In the genomic region with DNA sequence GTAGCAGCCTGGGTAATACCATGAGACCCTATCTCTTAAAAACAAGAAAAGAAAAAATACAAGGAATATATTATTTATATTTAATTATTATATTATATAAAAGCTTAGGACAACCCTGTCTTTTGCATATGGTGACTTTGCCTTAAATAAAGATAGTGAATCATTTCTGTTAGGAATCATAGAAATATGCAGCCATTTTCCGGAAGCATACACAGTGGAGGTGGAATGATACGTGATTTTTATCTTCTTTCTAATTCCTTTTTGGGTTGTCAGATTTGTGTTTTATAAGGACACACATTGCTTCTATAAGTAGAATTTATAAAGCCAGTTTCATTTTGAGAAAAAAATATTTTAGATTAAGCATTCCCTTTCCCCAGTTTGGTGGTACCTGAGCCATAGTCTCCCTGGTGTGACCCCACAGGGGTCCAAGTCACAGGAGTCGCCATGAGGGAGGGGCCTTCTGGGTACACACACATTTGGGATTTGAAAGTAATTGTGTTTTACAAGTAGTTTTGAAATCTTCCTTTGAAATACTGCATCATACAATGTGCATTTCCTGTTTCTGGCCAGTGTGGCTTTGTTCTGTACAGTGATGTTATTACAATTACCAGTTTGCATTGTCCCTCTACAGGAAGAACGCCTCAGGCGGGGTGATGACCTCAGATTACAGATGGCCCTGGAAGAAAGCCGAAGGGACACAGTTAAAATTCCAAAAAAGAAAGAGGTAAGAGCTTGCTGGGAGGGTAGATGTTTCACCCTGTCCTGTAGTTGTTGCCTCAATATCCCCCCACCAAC, we compare ENCODE assay signal across 14 cellular contexts. TPM values are rescaled to one million over a fixed set of nuclear protein-coding genes. Genes with fewer than 3 reads are reported as not detected.
DNase-seq lines count a peak whose midpoint lies in the region; ATAC-seq, FAIRE-seq and TF ChIP-seq lines count a peak whose summit lies in the region.
"Had no signal": no experiment of that assay in that cellular context is flagged by ENCODE, and none has a peak within 500 bp of the region (broad histone marks: within the 10 kb centered on the region; RNA-seq: fewer than 3 reads in every experiment).

No MANE protein-coding gene starts in this region.

- TF ChIP-seq CTCF in sigmoid colon (IDR thresholded peaks at IDR 0.05): no peak

- no peaks in the 10 kb centered on the region for H3K27me3 ChIP-seq in sigmoid colon

- peaks cover 0 to 15% (median 0%) of the 10 kb centered on the region in 4 donors for H3K4me1 ChIP-seq in sigmoid colon

- H3K4me3 ChIP-seq in sigmoid colon: no peak overlapping the region

- FAIRE-seq in GM12891 (lab: Jason Lieb, UNC): peak; percentile 5

- intact Hi-C loops in left cardiac atrium (cut with DNase I) (no loop called here), sigmoid colon (cut with DNase I) (no loop called here)

- TF ChIP-seq EP300 in sigmoid colon (IDR thresholded peaks at IDR 0.05): no peak

- H3K9me3 ChIP-seq in sigmoid colon: no peaks in the 10 kb centered on the region

- peaks cover 9 to 48% (median 31%) of the 10 kb centered on the region in 4 donors for H3K36me3 ChIP-seq in sigmoid colon

- ATAC-seq in SK-N-SH treated with all-trans-retinoic acid at 6 μM for 48 hours (peak; percentile 20; the same call in 1 of the 3 replicates), left cardiac atrium (peak; percentile 35 to 39), GM21576 (IDR thresholded peaks at IDR 0.05; ENCODE audit: unreplicated experiment) (no peak), HG03469 (IDR thresholded peaks at IDR 0.05; ENCODE audit: unreplicated experiment) (no peak)
- ATAC-seq: activated naive CD4-positive, alpha-beta T cell treated with anti-CD3 and anti-CD28 coated beads, Interleukin-2, amount 50 U/mL, for 72 hours; left lobe of liver had no signal

- TF ChIP-seq POLR2A in GM12891 (IDR thresholded peaks at IDR 0.05; ENCODE audit: low read depth, low read length) (no peak), sigmoid colon (IDR thresholded peaks at IDR 0.05) (no peak)

- 82 to 92% methylated on average over 6 of the region's 6 CpGs for WGBS in sigmoid colon, 2 donors

- no peak for DNase-seq in GM12891 (ENCODE audit: insufficient read length, low spot score)
- peak; percentile 25 for DNase-seq in left cardiac atrium
- DNase-seq in sigmoid colon: peak; percentile 11
- DNase-seq in NCI-H2081 (lab: John Stamatoyannopoulos, UW): no peak
- no peak for DNase-seq in stimulated activated CD4-positive, alpha-beta T cell treated with anti-CD3 and anti-CD28 coated beads, Interleukin-4, amount 100 ng/mL, for 1 hour
- DNase-seq: cortex of kidney; NCI-H446 treated with DMSO at 0.1 percent for 48 hours; occipital lobe; stimulated activated CD4-positive, alpha-beta T cell treated with anti-CD3 and anti-CD28 coated beads, Interleukin-4, amount 100 ng/mL, for 4 hours had no signal

- no peak overlapping the region for H3K27ac ChIP-seq in sigmoid colon

TF ChIP-seq in GM12891, 5 proteins besides CTCF, POLR2A, EP300 and RAD21:
- no peak for TF ChIP-seq POU2F2 (IDR thresholded peaks at IDR 0.05; ENCODE audit: low read depth, low read length)
- TF ChIP-seq POLR2AphosphoS5 (IDR thresholded peaks at IDR 0.05; ENCODE audit: low read depth, low read length): no peak
- TF ChIP-seq TAF1 (IDR thresholded peaks at IDR 0.05; ENCODE audit: low read depth, low read length): no peak
- no peak for TF ChIP-seq PAX5 (IDR thresholded peaks at IDR 0.05; ENCODE audit: insufficient read depth, low read length, severe bottlenecking)
- no peak for TF ChIP-seq SPI1 (IDR thresholded peaks at IDR 0.05; ENCODE audit: low read depth, low read length)

TF ChIP-seq in SK-N-SH treated with all-trans-retinoic acid at 6 μM for 48 hours, 23 proteins besides CTCF, POLR2A, EP300 and RAD21:
- TF ChIP-seq CSDC2 (CRISPR knock-in tag; IDR thresholded peaks at IDR 0.05) (no peak), SNAI2 (CRISPR knock-in tag; IDR thresholded peaks at IDR 0.05) (no peak), ZNF565 (CRISPR knock-in tag; conservative IDR thresholded peaks at IDR 0.05; ENCODE audit: low read depth) (no peak), ZNF8 (CRISPR knock-in tag; IDR thresholded peaks at IDR 0.05) (no peak), PPARA (CRISPR knock-in tag; IDR thresholded peaks at IDR 0.05; ENCODE audit: borderline replicate concordance) (no peak), ISL1 (CRISPR knock-in tag; IDR thresholded peaks at IDR 0.05) (no peak), OSR1 (CRISPR knock-in tag; IDR thresholded peaks at IDR 0.05) (no peak), ZFP30 (CRISPR knock-in tag; IDR thresholded peaks at IDR 0.05) (no peak), CREB5 (CRISPR knock-in tag; IDR thresholded peaks at IDR 0.05; ENCODE audit: low read depth) (no peak), ZNF70 (CRISPR knock-in tag; IDR thresholded peaks at IDR 0.05) (no peak), GLIS3 (CRISPR knock-in tag; IDR thresholded peaks at IDR 0.05) (no peak)

RNA-seq across cellular contexts. Expression of gene B9D1, which starts 50.9 kb away (rescaled TPM):
- 15.3 TPM for polyA plus RNA-seq in GM12891 (2012; ENCODE audit: low read depth, missing spikeins)
- 1 to 10 TPM; 7.3 to 8.4 TPM for total RNA-seq in left cardiac atrium
- total RNA-seq in sigmoid colon: 10 to 100 TPM; 15.2 to 22.4 (median 16.0) TPM
- polyA plus RNA-seq in sigmoid colon: 10 to 100 TPM in 1 of 3 donors, 1 to 10 TPM in 2; 6.6 to 12.1 (median 6.9) TPM

Comparison
In these comparisons a context has a peak if more than half of its experiments do, and no peak if none do; other contexts are left out.
1. DNase-seq: peak in left cardiac atrium (single experiment) and sigmoid colon (single experiment); none in GM12891 (single experiment), NCI-H2081 (0 of 2) and stimulated activated CD4-positive, alpha-beta T cell treated with anti-CD3 and anti-CD28 coated beads, Interleukin-4, amount 100 ng/mL, for 1 hour (single experiment).
2. ATAC-seq: peak in SK-N-SH treated with all-trans-retinoic acid at 6 μM for 48 hours (single experiment) and left cardiac atrium (2 of 2); none in GM21576 (single experiment) and HG03469 (single experiment).